7 cellular contexts compared by ENCODE assay signal in genomic region chr16:11224894-11225676, GRCh38. TPM values are rescaled to one million over a fixed set of nuclear protein-coding genes. Genes with fewer than 3 reads are reported as not detected.
DNase-seq lines count a peak whose midpoint lies in the region; ATAC-seq and TF ChIP-seq lines count a peak whose summit lies in the region.

No MANE protein-coding gene starts in this region.

- peaks cover 0 to 16% (median 0%) of the 10 kb centered on the region in 3 donors for H3K4me1 ChIP-seq in gastroesophageal sphincter

- no peak for TF ChIP-seq POLR2A in gastroesophageal sphincter (IDR thresholded peaks at IDR 0.05)

- no peak for TF ChIP-seq CTCF in gastroesophageal sphincter (IDR thresholded peaks at IDR 0.05)

- no peak for TF ChIP-seq EP300 in gastroesophageal sphincter (IDR thresholded peaks at IDR 0.05)

- WGBS in gastroesophageal sphincter (ENCODE audit: low coverage in 1 of 2), 2 donors = 25% methylated on average over 8 of the region's 21 CpGs; no CpG with 5 or more reads in 1 of the 2 donors

- H3K27me3 ChIP-seq in gastroesophageal sphincter = no peaks in the 10 kb centered on the region

- peak overlapping the region in 3 of 4 donors; percentile 25 to 54 (median 46) for H3K27ac ChIP-seq in gastroesophageal sphincter

- ATAC-seq in GM19324 (IDR thresholded peaks at IDR 0.05; ENCODE audit: low FRiP score, unreplicated experiment) = peak; percentile 67
- peak; percentile 80 for ATAC-seq in HG03378 (IDR thresholded peaks at IDR 0.05; ENCODE audit: unreplicated experiment)
- no peak for ATAC-seq in gastroesophageal sphincter

- no peaks in the 10 kb centered on the region for H3K9me3 ChIP-seq in gastroesophageal sphincter

- no peak overlapping the region for H3K4me3 ChIP-seq in gastroesophageal sphincter

- no peaks in the 10 kb centered on the region for H3K36me3 ChIP-seq in gastroesophageal sphincter

- DNase-seq in activated CD4-positive, alpha-beta T cell treated with anti-CD3 and anti-CD28 coated beads, Interleukin-2, amount 50 U/mL, for 24 hours (ENCODE audit: low read depth in 1 of 2, low spot score in 1 of 2) = peak; percentile 65 to 84
- DNase-seq in stimulated activated CD8-positive, alpha-beta memory T cell treated with anti-CD3 and anti-CD28 coated beads, Interleukin-15, amount 100 ng/mL, for 24 hours (ENCODE audit: low read depth) = peak; percentile 47
- DNase-seq in NCI-H82 treated with DMSO at 0.1 percent for 48 hours (lab: John Stamatoyannopoulos, UW; ENCODE audit: unreplicated experiment) (no peak), DMS114 treated with DMSO at 0.1 percent for 48 hours (lab: John Stamatoyannopoulos, UW; ENCODE audit: unreplicated experiment) (no peak)

RNA-seq across cellular contexts. Expression of gene SOCS1, which starts 30.9 kb away (rescaled TPM):
- 10 to 100 TPM in 1 of 4 donors, 1 to 10 TPM in 3; 5.3 to 10.5 (median 6.9) TPM for total RNA-seq in gastroesophageal sphincter

RNA-seq across cellular contexts. Expression of gene TNP2, which starts 44.0 kb away (rescaled TPM):
- total RNA-seq in gastroesophageal sphincter = not detected

RNA-seq across cellular contexts. Expression of gene PRM3, which starts 48.3 kb away (rescaled TPM):
- total RNA-seq in gastroesophageal sphincter = not detected

RNA-seq across cellular contexts. Expression of gene PRM2, which starts 51.2 kb away (rescaled TPM):
- not detected for total RNA-seq in gastroesophageal sphincter

RNA-seq across cellular contexts. Expression of gene PRM1, which starts 56.0 kb away (rescaled TPM):
- not detected for total RNA-seq in gastroesophageal sphincter

Comparison
In these comparisons a context has a peak if more than half of its experiments do, and no peak if none do; other contexts are left out.
1. DNase-seq: peak in activated CD4-positive, alpha-beta T cell treated with anti-CD3 and anti-CD28 coated beads, Interleukin-2, amount 50 U/mL, for 24 hours (2 of 2) and stimulated activated CD8-positive, alpha-beta memory T cell treated with anti-CD3 and anti-CD28 coated beads, Interleukin-15, amount 100 ng/mL, for 24 hours (single experiment); none in NCI-H82 treated with DMSO at 0.1 percent for 48 hours (single experiment) and DMS114 treated with DMSO at 0.1 percent for 48 hours (single experiment).